Comparison of ENCODE assay signal across 14 cellular contexts in the genomic region with DNA sequence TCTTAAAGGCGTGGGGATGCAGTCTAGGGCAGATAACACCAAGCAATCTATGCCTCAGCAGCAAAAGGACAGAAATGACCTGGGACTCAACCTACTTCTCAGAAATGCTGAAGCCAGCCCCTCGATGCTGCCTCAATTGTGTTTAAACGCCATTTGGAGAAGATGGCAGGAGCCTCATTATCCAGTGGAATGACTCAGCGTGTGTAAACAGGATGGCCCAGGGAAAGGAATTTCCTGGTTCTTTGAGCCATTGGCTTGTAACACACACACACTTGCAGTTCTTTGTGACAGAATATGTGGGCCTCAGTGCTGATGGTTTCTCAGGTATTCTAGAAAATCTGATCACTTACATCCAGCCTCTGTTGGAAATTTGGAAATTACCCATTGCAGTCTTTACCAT.
DNase-seq lines count a peak whose midpoint lies in the region; ATAC-seq, FAIRE-seq and TF ChIP-seq lines count a peak whose summit lies in the region.
"Had no signal": no experiment of that assay in that cellular context is flagged by ENCODE, and none has a peak within 500 bp of the region (broad histone marks: within the 10 kb centered on the region; RNA-seq: fewer than 3 reads in every experiment).

No MANE protein-coding gene starts in this region.

- POLR2A ChIA-PET in RWPE1 (lab: Yijun Ruan, JAX; ENCODE audit: low non-redundant PET), result no interaction called here

- no peak for ATAC-seq in GM21717 (IDR thresholded peaks at IDR 0.05; ENCODE audit: unreplicated experiment)
- ATAC-seq: activated CD8-positive, alpha-beta T cell treated with anti-CD3 and anti-CD28 coated beads, Interleukin-2, amount 10 ng/mL, durations not matched to agents 7 days and 5 days had no signal

- H3K27me3 ChIP-seq in small intestine (ENCODE audit: control insufficient read depth in 2 of 2, insufficient read depth in 2 of 2, low read length in 2 of 2), result no peaks in the 10 kb centered on the region

- H3K4me3 ChIP-seq in small intestine (ENCODE audit: low read depth in 1 of 2, low read length in 2 of 2), result no peak overlapping the region

- H3K36me3 ChIP-seq in small intestine (ENCODE audit: control insufficient read depth in 2 of 2, insufficient read depth in 2 of 2, low read length in 2 of 2), result no peaks in the 10 kb centered on the region

- peaks cover 0 to 6% of the 10 kb centered on the region in 2 donors for H3K4me1 ChIP-seq in small intestine (ENCODE audit: control insufficient read depth in 2 of 2, insufficient read depth in 1 of 2, low read depth in 1 of 2, low read length in 1 of 2)

- DNase-seq in DMS153 (lab: John Stamatoyannopoulos, UW) (peak; percentile 52), DMS153 treated with DMSO at 0.1 percent for 48 hours (lab: John Stamatoyannopoulos, UW; ENCODE audit: unreplicated experiment) (no peak), SW 1271 (lab: John Stamatoyannopoulos, UW) (peak; percentile 19 to 24), glomerular endothelial cell (ENCODE audit: extremely low read depth, low read depth, low spot score) (peak; percentile 82), small intestine (peak; percentile 55), NK-92 (lab: John Stamatoyannopoulos, UW; ENCODE audit: unreplicated experiment) (no peak), RWPE1 (ENCODE audit: low spot score) (no peak)
- DNase-seq: activated CD8-positive, alpha-beta T cell treated with anti-CD3 and anti-CD28 coated beads, Interleukin-2, amount 10 ng/mL, durations not matched to agents 7 days and 5 days; hippocampal formation; substantia nigra had no signal

- no peak for FAIRE-seq in small intestine (lab: Jason Lieb, UNC)
- FAIRE-seq: GM18507 had no signal

- CTCF ChIA-PET in RWPE1 (lab: Yijun Ruan, JAX), result no interaction called here

- no peaks in the 10 kb centered on the region for H3K9me3 ChIP-seq in small intestine (ENCODE audit: control insufficient read depth, low read depth)

- no peak overlapping the region for H3K27ac ChIP-seq in small intestine (ENCODE audit: low read depth in 1 of 2, low read length in 1 of 2)
- no peak overlapping the region for H3K27ac ChIP-seq in RWPE1
- H3K27ac ChIP-seq: 22Rv1, HL-60 had no signal

- TF ChIP-seq CTCF in RWPE1 (conservative IDR thresholded peaks at IDR 0.05; ENCODE audit: low read depth), result no peak

- 39 to 62% (median 47%) methylated on average over 4 of the region's 4 CpGs for WGBS in small intestine, 3 donors

Comparison
In these comparisons a context has a peak if more than half of its experiments do, and no peak if none do; other contexts are left out.
1. DNase-seq: peak in DMS153 (single experiment), SW 1271 (2 of 2), glomerular endothelial cell (single experiment) and small intestine (single experiment); none in DMS153 treated with DMSO at 0.1 percent for 48 hours (single experiment), NK-92 (single experiment) and RWPE1 (single experiment).